In genomic region chr2:29202819-29203495, GRCh38 we compare ENCODE assay signal across 26 cellular contexts.
"Had no signal": no experiment of that assay in that cellular context is flagged by ENCODE, and none has a peak within 500 bp of the region (broad histone marks: within the 10 kb centered on the region; RNA-seq: fewer than 3 reads in every experiment).

No MANE protein-coding gene starts in this region.

- H3K27me3 Mint-ChIP-seq: activated CD4-positive, alpha-beta memory T cell treated with anti-CD3 and anti-CD28 coated beads for 36 hours; activated CD4-positive, alpha-beta T cell treated with anti-CD3 and anti-CD28 coated beads, Interleukin-2, amount 10 ng/mL, durations not matched to agents 7 days and 5 days; activated naive CD4-positive, alpha-beta T cell treated with anti-CD3 and anti-CD28 coated beads, Interleukin-2, amount 10 ng/mL, durations not matched to agents 7 days and 5 days; activated naive CD8-positive, alpha-beta T cell treated with anti-CD3 and anti-CD28 coated beads for 36 hours had no signal

- H3K27ac ChIP-seq: Peyer's patch, SJSA1, VCaP had no signal

- DNase-seq: activated CD4-positive, alpha-beta memory T cell treated with anti-CD3 and anti-CD28 coated beads for 36 hours; activated CD4-positive, alpha-beta T cell treated with anti-CD3 and anti-CD28 coated beads, Interleukin-2, amount 10 ng/mL, durations not matched to agents 7 days and 5 days; activated CD4-positive, CD25-positive, alpha-beta regulatory T cell; activated effector memory CD4-positive, alpha-beta T cell treated with anti-CD3 and anti-CD28 coated beads, Interleukin-2, amount 50 U/mL, for 16 hours; activated naive CD4-positive, alpha-beta T cell treated with anti-CD3 and anti-CD28 coated beads, Interleukin-2, amount 10 ng/mL, durations not matched to agents 7 days and 5 days; activated naive CD8-positive, alpha-beta T cell treated with anti-CD3 and anti-CD28 coated beads for 36 hours; activated T-cell treated with anti-CD3 and anti-CD28 coated beads, Interleukin-2, amount 50 U/mL, for 1 hour; anterior cingulate cortex; cerebellar nuclear complex; Karpas-422; MM.1S; NCI-H1105; NCI-H1436; NCI-H187 treated with DMSO at 0.1 percent for 48 hours; NCI-H2081 treated with DMSO at 0.1 percent for 48 hours; NCI-H2171; NCI-H2227 treated with DMSO at 0.1 percent for 48 hours; NCI-H446 treated with DMSO at 0.1 percent for 48 hours; NCI-H526; NK-92 treated with Interleukin-12 subunit alpha and Interleukin-12 subunit beta, amount 100 ng/mL, for 24 hours; Peyer's patch; SHP77; T-helper 1 cell had no signal

- H3K36me3 Mint-ChIP-seq: activated naive CD4-positive, alpha-beta T cell treated with anti-CD3 and anti-CD28 coated beads, Interleukin-2, amount 10 ng/mL, durations not matched to agents 7 days and 5 days; activated naive CD8-positive, alpha-beta T cell treated with anti-CD3 and anti-CD28 coated beads for 36 hours had no signal

- H3K9me3 Mint-ChIP-seq: activated CD4-positive, alpha-beta memory T cell treated with anti-CD3 and anti-CD28 coated beads for 36 hours; activated CD4-positive, alpha-beta T cell treated with anti-CD3 and anti-CD28 coated beads, Interleukin-2, amount 10 ng/mL, durations not matched to agents 7 days and 5 days; activated naive CD4-positive, alpha-beta T cell treated with anti-CD3 and anti-CD28 coated beads, Interleukin-2, amount 10 ng/mL, durations not matched to agents 7 days and 5 days; activated naive CD8-positive, alpha-beta T cell treated with anti-CD3 and anti-CD28 coated beads for 36 hours; activated T-helper 1 cell treated with anti-CD3 and anti-CD28 coated beads, Interleukin-12 subunit alpha, Interleukin-12 subunit beta, Interleukin-2, Interleukin-4 antibody, amounts not matched to agents 30 ng/mL and 10 ng/mL and 1 ng/mL, durations not matched to agents 14 hours and 24 hours and 36 hours had no signal

- H3K4me1 ChIP-seq: Peyer's patch had no signal

- H3K4me3 Mint-ChIP-seq: activated CD4-positive, alpha-beta memory T cell treated with anti-CD3 and anti-CD28 coated beads for 36 hours; activated CD4-positive, alpha-beta T cell treated with anti-CD3 and anti-CD28 coated beads, Interleukin-2, amount 10 ng/mL, durations not matched to agents 7 days and 5 days; activated naive CD4-positive, alpha-beta T cell treated with anti-CD3 and anti-CD28 coated beads, Interleukin-2, amount 10 ng/mL, durations not matched to agents 7 days and 5 days; activated naive CD8-positive, alpha-beta T cell treated with anti-CD3 and anti-CD28 coated beads for 36 hours; activated T-helper 1 cell treated with anti-CD3 and anti-CD28 coated beads, Interleukin-12 subunit alpha, Interleukin-12 subunit beta, Interleukin-2, Interleukin-4 antibody, amounts not matched to agents 30 ng/mL and 10 ng/mL and 1 ng/mL, durations not matched to agents 14 hours and 24 hours and 36 hours had no signal

- H3K4me1 Mint-ChIP-seq: activated CD4-positive, alpha-beta T cell treated with anti-CD3 and anti-CD28 coated beads, Interleukin-2, amount 10 ng/mL, durations not matched to agents 7 days and 5 days; activated naive CD4-positive, alpha-beta T cell treated with anti-CD3 and anti-CD28 coated beads, Interleukin-2, amount 10 ng/mL, durations not matched to agents 7 days and 5 days; activated naive CD8-positive, alpha-beta T cell treated with anti-CD3 and anti-CD28 coated beads for 36 hours had no signal

- H3K27me3 ChIP-seq: Peyer's patch, SJSA1 had no signal

- H3K27ac Mint-ChIP-seq: activated CD4-positive, alpha-beta memory T cell treated with anti-CD3 and anti-CD28 coated beads for 36 hours; activated CD4-positive, alpha-beta T cell treated with anti-CD3 and anti-CD28 coated beads, Interleukin-2, amount 10 ng/mL, durations not matched to agents 7 days and 5 days; activated naive CD4-positive, alpha-beta T cell treated with anti-CD3 and anti-CD28 coated beads, Interleukin-2, amount 10 ng/mL, durations not matched to agents 7 days and 5 days; activated naive CD8-positive, alpha-beta T cell treated with anti-CD3 and anti-CD28 coated beads for 36 hours; activated T-helper 1 cell treated with anti-CD3 and anti-CD28 coated beads, Interleukin-12 subunit alpha, Interleukin-12 subunit beta, Interleukin-2, Interleukin-4 antibody, amounts not matched to agents 30 ng/mL and 10 ng/mL and 1 ng/mL, durations not matched to agents 14 hours and 24 hours and 36 hours had no signal

- H3K36me3 ChIP-seq: Peyer's patch, SJSA1 had no signal

- H3K9me3 ChIP-seq: Peyer's patch, SJSA1 had no signal

- H3K4me3 ChIP-seq: Peyer's patch, SJSA1 had no signal
